In the genomic region with DNA sequence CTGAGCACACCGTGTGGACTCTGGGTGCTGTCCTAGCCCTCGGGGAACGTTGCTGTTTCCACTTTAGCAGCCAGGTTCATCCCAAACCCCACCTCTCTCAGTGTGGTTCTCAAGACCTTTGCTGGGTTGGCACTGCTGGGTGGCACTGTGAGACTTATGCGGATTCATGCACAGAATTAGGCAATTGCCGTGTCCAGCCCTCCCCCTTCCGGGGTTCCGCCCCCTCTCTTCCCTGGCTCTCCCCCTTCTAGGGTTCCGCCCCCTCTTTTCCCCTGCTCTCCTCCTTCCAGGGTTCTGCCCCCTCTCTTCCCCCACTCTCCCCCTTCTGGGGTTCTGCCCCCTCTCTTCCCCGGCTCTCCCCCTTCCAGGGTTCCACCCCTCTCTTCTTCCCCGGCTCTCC, we compare ENCODE assay signal across 11 cellular contexts. TPM values are rescaled to one million over a fixed set of nuclear protein-coding genes. Genes with fewer than 3 reads are reported as not detected.
DNase-seq lines count a peak whose midpoint lies in the region; ATAC-seq and TF ChIP-seq lines count a peak whose summit lies in the region.
"Had no signal": no experiment of that assay in that cellular context is flagged by ENCODE, and none has a peak within 500 bp of the region (broad histone marks: within the 10 kb centered on the region; RNA-seq: fewer than 3 reads in every experiment).

No MANE protein-coding gene starts in this region.

- H3K4me1 ChIP-seq in thoracic aorta (ENCODE audit: control insufficient read depth in 1 of 2, low read depth in 2 of 2) (peaks cover 9 to 16% of the 10 kb centered on the region in 2 donors), colonic mucosa (peaks cover 10% of the 10 kb centered on the region)

- no peaks in the 10 kb centered on the region for H3K36me3 ChIP-seq in thoracic aorta
- H3K36me3 ChIP-seq in colonic mucosa, result no peaks in the 10 kb centered on the region
- H3K36me3 ChIP-seq: pancreas had no signal

- H3K4me3 ChIP-seq in thoracic aorta, result peak overlapping the region; percentile 36
- no peak overlapping the region for H3K4me3 ChIP-seq in colonic mucosa
- H3K4me3 ChIP-seq: pancreas, testis had no signal

- DNase-seq in activated CD4-positive, alpha-beta T cell treated with anti-CD3 and anti-CD28 coated beads for 48 hours, result peak; percentile 41
- DNase-seq in activated CD4-positive, alpha-beta T cell treated with anti-CD3 and anti-CD28 coated beads for 1 hour, result no peak
- peak; percentile 48 for DNase-seq in activated CD4-positive, CD25-positive, alpha-beta regulatory T cell treated with anti-CD3 and anti-CD28 coated beads, Interleukin-2, amount 50 U/mL, for 72 hours
- peak; percentile 92 for DNase-seq in cardiac septum (ENCODE audit: low spot score)
- DNase-seq in thoracic aorta (ENCODE audit: low spot score), result no peak
- no peak for DNase-seq in iPS-NIHi11 (ENCODE audit: low spot score)
- no peak for DNase-seq in colonic mucosa
- DNase-seq: endodermal cell had no signal

- no peak overlapping the region for H3K9ac ChIP-seq in colonic mucosa (ENCODE audit: low read depth in 2 of 2, low read length in 2 of 2)

- H3K27ac ChIP-seq in thoracic aorta (no peak overlapping the region), colonic mucosa (no peak overlapping the region)
- H3K27ac ChIP-seq: testis had no signal

- H3K9me3 ChIP-seq in thoracic aorta, result no peaks in the 10 kb centered on the region
- H3K9me3 ChIP-seq in colonic mucosa, result no peaks in the 10 kb centered on the region
- H3K9me3 ChIP-seq: pancreas, testis had no signal

- H3K27me3 ChIP-seq in thoracic aorta (replicated peaks; ENCODE audit: insufficient read depth) (peaks cover 5% of the 10 kb centered on the region), colonic mucosa (peaks cover 4% of the 10 kb centered on the region)
- H3K27me3 ChIP-seq: testis had no signal

- ATAC-seq in thoracic aorta (ENCODE audit: insufficient number of reproducible peaks, low FRiP score, low read depth) (no peak), HG02973 (IDR thresholded peaks at IDR 0.05; ENCODE audit: unreplicated experiment) (no peak)

- intact Hi-C loops in cardiac septum (cut with DNase I) (no loop called here), colonic mucosa (cut with DNase I) (no loop called here)

- no peak for TF ChIP-seq CTCF in thoracic aorta (IDR thresholded peaks at IDR 0.05)
- TF ChIP-seq CTCF in colonic mucosa (IDR thresholded peaks at IDR 0.05), result no peak

RNA-seq across cellular contexts. Expression of gene SLCO4A1, which starts 39.8 kb away (rescaled TPM):
- total RNA-seq in cardiac septum, result 10.8 TPM
- 10 to 100 TPM; 22.1 to 26.0 TPM for total RNA-seq in thoracic aorta
- total RNA-seq in colonic mucosa, result 10 to 100 TPM; 39.7 to 42.9 TPM

Comparison
In these comparisons a context has a peak if more than half of its experiments do, and no peak if none do; other contexts are left out.
1. DNase-seq: peak in activated CD4-positive, alpha-beta T cell treated with anti-CD3 and anti-CD28 coated beads for 48 hours (single experiment), activated CD4-positive, CD25-positive, alpha-beta regulatory T cell treated with anti-CD3 and anti-CD28 coated beads, Interleukin-2, amount 50 U/mL, for 72 hours (single experiment) and cardiac septum (single experiment); none in activated CD4-positive, alpha-beta T cell treated with anti-CD3 and anti-CD28 coated beads for 1 hour (single experiment), thoracic aorta (single experiment), iPS-NIHi11 (single experiment) and colonic mucosa (single experiment).